16 cellular contexts compared by ENCODE assay signal in the genomic region with DNA sequence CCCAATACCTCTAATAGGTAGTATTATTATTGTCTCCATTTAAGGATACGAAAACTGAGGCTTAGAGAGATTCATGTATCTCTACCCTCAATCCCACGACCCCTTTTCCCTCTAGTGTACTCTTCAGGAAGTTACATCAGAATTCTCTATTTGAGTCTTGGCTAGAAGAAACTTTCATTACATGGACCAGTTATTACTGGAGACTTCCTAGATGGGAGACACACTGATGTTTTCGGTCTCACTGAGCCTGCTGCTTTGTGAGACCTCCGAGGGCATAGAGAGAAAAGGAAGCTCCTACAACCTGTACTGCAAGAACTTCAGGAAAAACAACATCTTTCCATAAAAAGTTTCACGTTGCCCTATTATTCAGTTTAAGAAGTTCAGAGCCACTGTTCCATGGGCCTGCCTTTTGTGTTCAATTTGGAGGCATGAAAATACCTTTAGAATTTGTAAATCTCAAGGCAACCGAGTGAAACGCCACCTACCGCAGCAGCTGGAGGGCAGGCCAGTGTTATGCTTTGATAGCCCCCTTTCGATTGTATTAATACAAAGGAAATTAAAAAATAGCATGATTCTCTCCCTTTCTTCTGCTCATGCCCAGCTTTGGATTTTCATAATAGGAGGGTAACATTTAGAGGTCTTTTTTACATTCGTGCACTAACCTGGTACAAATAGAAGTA.
A peak's percentile ranks its signal among the peaks of the same experiment; 100 is the strongest.
DNase-seq lines count a peak whose midpoint lies in the region; ATAC-seq and TF ChIP-seq lines count a peak whose summit lies in the region.
"Had no signal": no experiment of that assay in that cellular context is flagged by ENCODE, and none has a peak within 500 bp of the region (broad histone marks: within the 10 kb centered on the region; RNA-seq: fewer than 3 reads in every experiment).

No MANE protein-coding gene starts in this region.

- POLR2A ChIA-PET in activated CD4-positive, alpha-beta T cell treated with anti-CD3 and anti-CD28 coated beads for 36 hours (lab: Charles Lee), result no interaction called here

- H3K36me3 ChIP-seq in DOHH2 (ENCODE audit: control insufficient read depth, low read length), result no peaks in the 10 kb centered on the region; the same call in 1 of the 2 replicates
- no peaks in the 10 kb centered on the region for H3K36me3 ChIP-seq in GM23248 (ENCODE audit: low read depth)
- no peaks in the 10 kb centered on the region for H3K36me3 ChIP-seq in skeletal muscle tissue (ENCODE audit: control insufficient read depth in 3 of 3, insufficient read depth in 3 of 3, low read length in 3 of 3)

- no peak overlapping the region for H2AFZ ChIP-seq in GM23248

- H3F3A ChIP-seq in DOHH2 (ENCODE audit: control insufficient read depth, insufficient read depth), result peaks cover 29% of the 10 kb centered on the region
- peaks cover 19% of the 10 kb centered on the region; the same call in 1 of the 2 replicates for H3F3A ChIP-seq in GM23248 (ENCODE audit: insufficient read depth)

- peak overlapping the region; percentile 93 for H3K27ac ChIP-seq in DOHH2 (ENCODE audit: low read depth, low read length)
- no peak overlapping the region for H3K27ac ChIP-seq in GM23248
- peak overlapping the region; percentile 58 for H3K27ac ChIP-seq in skeletal muscle tissue (ENCODE audit: low read depth, low read length)
- H3K27ac ChIP-seq: foreskin keratinocyte had no signal

- no peak overlapping the region for H3K4me3 Mint-ChIP-seq in activated CD4-positive, alpha-beta T cell treated with anti-CD3 and anti-CD28 coated beads for 36 hours
- H3K4me3 Mint-ChIP-seq: CD14-positive monocyte had no signal

- intact Hi-C loops in activated CD4-positive, alpha-beta T cell treated with anti-CD3 and anti-CD28 coated beads for 36 hours (cut with DNase I, micrococcal nuclease), result loop anchor here (5.0 to 10.0 kb wide), 3 partner anchors 226 to 581 kb away; no protein-coding TSS in a partner anchor

- no peaks in the 10 kb centered on the region for H3K9me3 Mint-ChIP-seq in activated CD4-positive, alpha-beta T cell treated with anti-CD3 and anti-CD28 coated beads for 36 hours (ENCODE audit: low read depth)
- H3K9me3 Mint-ChIP-seq: activated T-cell treated with anti-CD3 and anti-CD28 coated beads, Interleukin-2, amount 50 U/mL, for 4 hours; CD14-positive monocyte had no signal

- H3K4me2 ChIP-seq in DOHH2 (ENCODE audit: low read length), result peak overlapping the region; percentile 85
- no peak overlapping the region for H3K4me2 ChIP-seq in GM23248 (ENCODE audit: unreplicated experiment)

- H3K4me1 Mint-ChIP-seq in activated CD4-positive, alpha-beta T cell treated with anti-CD3 and anti-CD28 coated beads for 36 hours, result peaks cover 35% of the 10 kb centered on the region

- no peaks in the 10 kb centered on the region for H4K20me1 ChIP-seq in DOHH2 (ENCODE audit: control insufficient read depth, insufficient read depth, low read depth, low read length)
- no peaks in the 10 kb centered on the region for H4K20me1 ChIP-seq in GM23248 (ENCODE audit: insufficient read depth)

- H3K4me1 ChIP-seq in DOHH2 (ENCODE audit: control insufficient read depth, low read length) (peaks cover 88% of the 10 kb centered on the region), GM23248 (ENCODE audit: insufficient read depth) (peaks cover 42% of the 10 kb centered on the region), skeletal muscle tissue (ENCODE audit: control insufficient read depth in 3 of 3, insufficient read depth in 3 of 3, low read length in 3 of 3) (peaks cover 3 to 15% (median 14%) of the 10 kb centered on the region in 3 donors)

- in situ Hi-C loops in GM23248 (cut with MboI), result no loop called here

- peaks cover 4% of the 10 kb centered on the region for H3K27me3 Mint-ChIP-seq in activated CD4-positive, alpha-beta T cell treated with anti-CD3 and anti-CD28 coated beads for 36 hours

- CTCF ChIA-PET in activated CD4-positive, alpha-beta T cell treated with anti-CD3 and anti-CD28 coated beads for 36 hours (lab: Charles Lee), result no interaction called here

- H3K27me3 ChIP-seq in DOHH2 (ENCODE audit: control insufficient read depth, low read length), result no peaks in the 10 kb centered on the region
- H3K27me3 ChIP-seq in GM23248 (replicated peaks; ENCODE audit: insufficient read depth), result no peaks in the 10 kb centered on the region
- H3K27me3 ChIP-seq in skeletal muscle tissue (ENCODE audit: control insufficient read depth in 3 of 3, insufficient read depth in 3 of 3, low read length in 3 of 3), result peaks cover 0 to 2% (median 0%) of the 10 kb centered on the region in 3 donors

- no peaks in the 10 kb centered on the region for H3K9me3 ChIP-seq in DOHH2 (ENCODE audit: control insufficient read depth, insufficient read depth, low read length)
- H3K9me3 ChIP-seq in GM23248 (ENCODE audit: low read depth), result no peaks in the 10 kb centered on the region
- no peaks in the 10 kb centered on the region for H3K9me3 ChIP-seq in skeletal muscle tissue (ENCODE audit: control insufficient read depth in 3 of 3, low read length in 3 of 3)

- DNase-seq in GM23248 (peak; percentile 25), dermis blood vessel endothelial cell (peak; percentile 29), anterior cingulate cortex (lab: John Stamatoyannopoulos, UW) (no peak), NCI-H1048 (lab: John Stamatoyannopoulos, UW) (no peak)
- DNase-seq in activated CD4-positive, alpha-beta T cell treated with anti-CD3 and anti-CD28 coated beads for 36 hours, result no peak
- DNase-seq: activated CD4-positive, alpha-beta T cell treated with anti-CD3 and anti-CD28 coated beads, Interleukin-2, amount 10 ng/mL, durations not matched to agents 24 days and 14 days; activated T-cell treated with anti-CD3 and anti-CD28 coated beads, Interleukin-2, amount 50 U/mL, for 4 hours; amygdala; foreskin keratinocyte; KG1; NCI-H146; NCI-H69 had no signal

- no peaks in the 10 kb centered on the region for H3K36me3 Mint-ChIP-seq in activated CD4-positive, alpha-beta T cell treated with anti-CD3 and anti-CD28 coated beads for 36 hours (ENCODE audit: low read depth)
- H3K36me3 Mint-ChIP-seq: CD14-positive monocyte had no signal

- peak; percentile 42 for TF ChIP-seq CTCF in DOHH2 (IDR thresholded peaks at IDR 0.05; ENCODE audit: low read depth, low read length, poor library complexity, severe bottlenecking)

- 80 to 81% methylated on average over 10 of the region's 10 CpGs for WGBS in GM23248 (ENCODE audit: low coverage in 1 of 2, low lambda C conversion rate in 2 of 2, missing lambda C conversion rate in 2 of 2), 2 experiments

- no peak for ATAC-seq in activated CD4-positive, alpha-beta T cell treated with anti-CD3 and anti-CD28 coated beads for 36 hours
- no peak for ATAC-seq in HG03439 (IDR thresholded peaks at IDR 0.05; ENCODE audit: unreplicated experiment)

- no peak overlapping the region for H3K27ac Mint-ChIP-seq in activated CD4-positive, alpha-beta T cell treated with anti-CD3 and anti-CD28 coated beads for 36 hours
- H3K27ac Mint-ChIP-seq: activated CD4-positive, alpha-beta T cell treated with anti-CD3 and anti-CD28 coated beads, Interleukin-2, amount 10 ng/mL, durations not matched to agents 24 days and 14 days; CD14-positive monocyte had no signal

- no peaks in the 10 kb centered on the region for H3K9me2 ChIP-seq in DOHH2 (replicated peaks; ENCODE audit: control insufficient read depth, low read length)
- no peaks in the 10 kb centered on the region for H3K9me2 ChIP-seq in GM23248 (ENCODE audit: insufficient read depth)

- no peak overlapping the region for H3K9ac ChIP-seq in GM23248
- no peak overlapping the region for H3K9ac ChIP-seq in skeletal muscle tissue (ENCODE audit: low read depth in 1 of 3, low read length in 3 of 3)

- H3K4me3 ChIP-seq in DOHH2 (ENCODE audit: low read length) (peak overlapping the region; percentile 66), GM23248 (no peak overlapping the region), skeletal muscle tissue (ENCODE audit: low read length in 3 of 3) (no peak overlapping the region)

- peaks cover 63% of the 10 kb centered on the region for H3K79me2 ChIP-seq in DOHH2 (ENCODE audit: control insufficient read depth, low read length)
- peaks cover 22% of the 10 kb centered on the region for H3K79me2 ChIP-seq in GM23248 (ENCODE audit: insufficient read depth)

Comparison
In these comparisons a context has a peak if more than half of its experiments do, and no peak if none do; other contexts are left out.
1. DNase-seq: peak in GM23248 (single experiment) and dermis blood vessel endothelial cell (single experiment); none in activated CD4-positive, alpha-beta T cell treated with anti-CD3 and anti-CD28 coated beads for 36 hours (single experiment), anterior cingulate cortex (0 of 58) and NCI-H1048 (single experiment).